ENCODE assay signal across 8 cellular contexts in the genomic region with DNA sequence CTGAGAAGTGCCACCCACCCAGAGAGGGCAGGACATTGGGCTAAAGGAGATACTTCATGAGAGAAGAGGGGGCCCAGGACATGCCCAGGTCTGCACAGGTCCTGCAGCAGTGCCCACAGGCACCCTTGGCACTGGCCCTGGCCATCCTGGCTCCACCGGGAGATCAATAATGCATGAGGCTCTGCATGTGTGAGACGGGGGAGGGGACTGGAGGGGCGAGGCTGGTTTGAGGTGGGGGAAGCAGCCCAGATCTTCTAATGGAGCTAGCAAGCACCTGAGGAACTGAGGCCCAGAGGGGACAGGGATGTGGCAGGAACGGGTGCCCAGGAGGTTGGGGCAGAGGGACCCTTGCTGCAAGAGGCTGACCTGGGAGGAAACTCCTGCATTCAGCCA. TPM values are rescaled to one million over a fixed set of nuclear protein-coding genes. Genes with fewer than 3 reads are reported as not detected.
DNase-seq lines count a peak whose midpoint lies in the region; ATAC-seq, FAIRE-seq and TF ChIP-seq lines count a peak whose summit lies in the region.

No MANE protein-coding gene starts in this region.

- H3K4me2 ChIP-seq in PC-9: peak overlapping the region; percentile 91

- POLR2A ChIA-PET in PC-9 (lab: Charles Lee; ENCODE audit: unreplicated experiment): interaction anchor here (1.0 kb wide), 1 partner anchor 10 kb away, joined by 3 read pairs; a partner anchor contains a TSS

- H3K9me3 ChIP-seq in ES-I3 (ENCODE audit: control insufficient read depth, insufficient read depth, low read length): no peaks in the 10 kb centered on the region
- no peaks in the 10 kb centered on the region for H3K9me3 ChIP-seq in PC-9 (ENCODE audit: insufficient read depth, low read depth)
- H3K9me3 ChIP-seq in pancreas: no peaks in the 10 kb centered on the region

- no peaks in the 10 kb centered on the region for H4K20me1 ChIP-seq in PC-9 (ENCODE audit: insufficient read depth)

- H3F3A ChIP-seq in PC-9 (ENCODE audit: insufficient read depth, low read depth): peaks cover 38% of the 10 kb centered on the region

- H3K36me3 ChIP-seq in ES-I3 (ENCODE audit: insufficient read depth, low read length) (peaks cover 8% of the 10 kb centered on the region; the same call in 1 of the 2 replicates), PC-9 (ENCODE audit: low read depth) (peaks cover 30% of the 10 kb centered on the region), pancreas (peaks cover 0 to 34% (median 28%) of the 10 kb centered on the region in 3 donors)

- no peak for FAIRE-seq in pancreas (lab: Jason Lieb, UNC)

- H3K79me2 ChIP-seq in PC-9 (ENCODE audit: low read depth): peaks cover 24% of the 10 kb centered on the region

- peak overlapping the region; percentile 65 for H3K9ac ChIP-seq in ES-I3 (ENCODE audit: low read depth, low read length)

- DNase-seq in PC-9 (no peak), epithelial cell of proximal tubule (ENCODE audit: low read depth) (no peak), pancreas (peak in 2 of 6 donors; percentile 51 to 63), NCI-H2081 treated with DMSO at 0.1 percent for 48 hours (lab: John Stamatoyannopoulos, UW) (no peak), UCSD-AML1 (lab: John Stamatoyannopoulos, UW; ENCODE audit: unreplicated experiment) (no peak), foreskin keratinocyte (no peak), NCI-H128 (lab: John Stamatoyannopoulos, UW; ENCODE audit: unreplicated experiment) (no peak)

- peak overlapping the region; percentile 66; the same call in 1 of the 2 replicates for H2AFZ ChIP-seq in PC-9

- TF ChIP-seq CTCF in PC-9 (conservative IDR thresholded peaks at IDR 0.05): no peak
- no peak for TF ChIP-seq CTCF in epithelial cell of proximal tubule (conservative IDR thresholded peaks at IDR 0.05; ENCODE audit: low read depth, low read length)
- TF ChIP-seq CTCF in pancreas (IDR thresholded peaks at IDR 0.05): no peak
- TF ChIP-seq CTCF in foreskin keratinocyte (conservative IDR thresholded peaks at IDR 0.05): no peak

- H3K9me2 ChIP-seq in PC-9 (ENCODE audit: insufficient read depth): no peaks in the 10 kb centered on the region

- TSS peak; percentile 61 for BruUV-seq in PC-9 (replicated peaks; lab: Mats Ljungman, UMichigan)

- intact Hi-C loops in PC-9 (cut with micrococcal nuclease; ENCODE audit: unreplicated experiment) (loop anchor here (2.0 kb wide), 1 partner anchor 24 kb away; no protein-coding TSS in a partner anchor), pancreas (cut with DNase I) (no loop called here)

- WGBS in pancreas, 2 donors: 1 to 5% methylated on average over 4 of the region's 4 CpGs

- ATAC-seq in pancreas (peak; percentile 19 to 41 (median 36)), foreskin keratinocyte (no peak)

- H3K27me3 ChIP-seq in PC-9 (ENCODE audit: insufficient read depth, low read depth) (no peaks in the 10 kb centered on the region), pancreas (no peaks in the 10 kb centered on the region), foreskin keratinocyte (no peaks in the 10 kb centered on the region)

- H3K27ac ChIP-seq in PC-9 (peak overlapping the region; percentile 79), pancreas (peak overlapping the region; percentile 42 to 71 (median 62)), foreskin keratinocyte (no peak overlapping the region)

- CTCF ChIA-PET in PC-9 (lab: Charles Lee): interaction anchor here (0.5 to 0.6 kb wide), 2 partner anchors 10 to 206 kb away, joined by 3 to 5 read pairs; a partner anchor contains a TSS

- peaks cover 10% of the 10 kb centered on the region; the same call in 1 of the 2 replicates for H3K4me1 ChIP-seq in ES-I3 (ENCODE audit: insufficient read depth, low read length)
- H3K4me1 ChIP-seq in PC-9 (replicated peaks; ENCODE audit: insufficient read depth): peaks cover 30% of the 10 kb centered on the region
- H3K4me1 ChIP-seq in pancreas: peaks cover 0 to 14% (median 4%) of the 10 kb centered on the region in 3 donors
- no peaks in the 10 kb centered on the region for H3K4me1 ChIP-seq in foreskin keratinocyte

- H3K4me3 ChIP-seq in PC-9 (peak overlapping the region; percentile 90), epithelial cell of proximal tubule (ENCODE audit: low read depth, low read length) (peak overlapping the region; percentile 97), pancreas (peak overlapping the region; percentile 51 to 85 (median 68))

RNA-seq across cellular contexts. Expression of a gene that starts 0.6 kb away (rescaled TPM):
- 32.2 and 35.9 TPM in 2 replicates for total RNA-seq in PC-9 (2021)
- 6.9 and 8.4 TPM in 2 replicates for total RNA-seq in epithelial cell of proximal tubule
- 10 to 100 TPM in 3 of 6 donors, 1 to 10 TPM in 3; 8.4 to 20.2 (median 11.3) TPM for total RNA-seq in pancreas
- polyA plus RNA-seq in pancreas: 10 to 100 TPM; 23.3 to 34.7 TPM
- 5.0 and 5.6 TPM in 2 replicates for total RNA-seq in foreskin keratinocyte
- polyA plus RNA-seq in foreskin keratinocyte: 3.2 and 3.7 TPM in 2 replicates

RNA-seq across cellular contexts. Expression of a gene that starts 10.3 kb away (rescaled TPM):
- total RNA-seq in PC-9 (2021) (50.1 and 63.8 TPM in 2 replicates), epithelial cell of proximal tubule (40.6 and 51.3 TPM in 2 replicates), pancreas (10 to 100 TPM; 16.8 to 35.2 (median 25.1) TPM), foreskin keratinocyte (37.1 and 39.2 TPM in 2 replicates)
- polyA plus RNA-seq in pancreas (10 to 100 TPM; 18.3 to 23.2 TPM), foreskin keratinocyte (46.7 and 49.5 TPM in 2 replicates)

RNA-seq across cellular contexts. Expression of a gene that starts 10.4 kb away (rescaled TPM):
- total RNA-seq in PC-9 (2021) (1.5 and 1.9 TPM in 2 replicates), epithelial cell of proximal tubule (not detected in 2 replicates), pancreas (under 1 TPM; 0.14 to 0.66 (median 0.38) TPM), foreskin keratinocyte (0.25 and 0.58 TPM in 2 replicates)
- polyA plus RNA-seq in pancreas (1 to 10 TPM in 1 of 2 donors, under 1 TPM in 1; 0.73 to 1.8 TPM), foreskin keratinocyte (0.60 and 0.76 TPM in 2 replicates)

RNA-seq across cellular contexts. Expression of a gene that starts 20.0 kb away (rescaled TPM):
- 31.7 and 43.9 TPM in 2 replicates for total RNA-seq in PC-9 (2021)
- total RNA-seq in epithelial cell of proximal tubule: 21.2 and 24.5 TPM in 2 replicates
- 10 to 100 TPM; 12.6 to 24.3 (median 19.0) TPM for total RNA-seq in pancreas
- polyA plus RNA-seq in pancreas: 10 to 100 TPM; 50.4 to 56.1 TPM
- 28.1 and 32.4 TPM in 2 replicates for total RNA-seq in foreskin keratinocyte
- 35.8 and 40.7 TPM in 2 replicates for polyA plus RNA-seq in foreskin keratinocyte

RNA-seq across cellular contexts. Expression of a gene that starts 29.9 kb away (rescaled TPM):
- total RNA-seq in PC-9 (2021) (13.3 and 14.9 TPM in 2 replicates), epithelial cell of proximal tubule (1.8 and 2.0 TPM in 2 replicates), pancreas (under 1 TPM; 0.12 to 0.56 (median 0.22) TPM), foreskin keratinocyte (4.2 and 5.1 TPM in 2 replicates)
- polyA plus RNA-seq in pancreas (under 1 TPM; 0.16 to 0.27 TPM), foreskin keratinocyte (3.3 and 4.6 TPM in 2 replicates)
